In genomic region chr12:6110006-6110405, GRCh38 we compare ENCODE assay signal across 21 cellular contexts. TPM values are rescaled to one million over a fixed set of nuclear protein-coding genes. Genes with fewer than 3 reads are reported as not detected.
DNase-seq lines count a peak whose midpoint lies in the region; ATAC-seq, FAIRE-seq and TF ChIP-seq lines count a peak whose summit lies in the region.
"Had no signal": no experiment of that assay in that cellular context is flagged by ENCODE, and none has a peak within 500 bp of the region (broad histone marks: within the 10 kb centered on the region; RNA-seq: fewer than 3 reads in every experiment).

No MANE protein-coding gene starts in this region.

- H3K79me2 ChIP-seq in astrocyte (ENCODE audit: insufficient read depth, low read length) (no peaks in the 10 kb centered on the region), osteoblast (ENCODE audit: insufficient read depth, low read length) (no peaks in the 10 kb centered on the region)

- TF ChIP-seq CTCF in astrocyte (IDR thresholded peaks at IDR 0.05; ENCODE audit: insufficient read depth, low read depth, low read length) (no peak), fibroblast of the aortic adventitia (IDR thresholded peaks at IDR 0.05; ENCODE audit: insufficient read depth, low read length) (no peak), lower leg skin (IDR thresholded peaks at IDR 0.05) (no peak), osteoblast (IDR thresholded peaks at IDR 0.05; ENCODE audit: extremely low read depth, low read depth, low read length) (no peak), GM13977 (IDR thresholded peaks at IDR 0.05; ENCODE audit: extremely low read depth, insufficient read depth, missing control alignments) (no peak)

- H3K27me3 ChIP-seq in astrocyte (ENCODE audit: insufficient read depth, low read length) (no peaks in the 10 kb centered on the region), osteoblast (ENCODE audit: insufficient read depth, low read length) (no peaks in the 10 kb centered on the region)

- H3K4me1 ChIP-seq in astrocyte (ENCODE audit: insufficient read depth, low read length) (peaks cover 3% of the 10 kb centered on the region), osteoblast (ENCODE audit: insufficient read depth, low read length) (no peaks in the 10 kb centered on the region)

- H3K27ac ChIP-seq in astrocyte (ENCODE audit: low read depth, low read length) (no peak overlapping the region), osteoblast (ENCODE audit: low read depth, low read length) (no peak overlapping the region)
- H3K27ac ChIP-seq: C4-2B had no signal

- H3K9me3 ChIP-seq in astrocyte (ENCODE audit: insufficient read depth, low read depth, low read length) (no peaks in the 10 kb centered on the region), osteoblast (ENCODE audit: low read depth, low read length) (no peaks in the 10 kb centered on the region)
- H3K9me3 ChIP-seq: SK-N-SH had no signal

- no peak for ATAC-seq in GM19397 (IDR thresholded peaks at IDR 0.05; ENCODE audit: unreplicated experiment)
- ATAC-seq: GM23338 had no signal

- H3K9me3 Mint-ChIP-seq in astrocyte (ENCODE audit: unreplicated experiment): no peaks in the 10 kb centered on the region
- H3K9me3 Mint-ChIP-seq: GM23338 had no signal

- in situ Hi-C loops in GM13977 (cut with MboI; ENCODE audit: low pct_unique_long_range_greater_than_20kb, low sequenced_read_pairs, unreplicated experiment): no loop called here

- peak; percentile 74 for DNase-seq in M059J (ENCODE audit: low read depth)
- DNase-seq in astrocyte (ENCODE audit: low read depth): peak; percentile 36
- DNase-seq in fibroblast of the aortic adventitia (ENCODE audit: low read depth): peak; percentile 51
- DNase-seq in lower leg skin (ENCODE audit: low spot score in 2 of 2): no peak
- DNase-seq in osteoblast (ENCODE audit: insufficient read length, low spot score, missing footprints): no peak
- DNase-seq in GM13977 (ENCODE audit: low spot score): no peak
- DNase-seq: AML-193; DMS79 treated with DMSO at 0.1 percent for 48 hours; HCEC 1CT; KBM-7; NCI-H1436; NCI-H2029 treated with DMSO at 0.1 percent for 48 hours; NCI-H2171; NCI-H446; NCI-H69; NK-92 treated with Interleukin-12 subunit alpha and Interleukin-12 subunit beta, amount 100 ng/mL, for 24 hours; Right ventricle myocardium superior; SK-N-SH had no signal

- peaks cover 2% of the 10 kb centered on the region for H3K36me3 Mint-ChIP-seq in astrocyte (ENCODE audit: low read depth, unreplicated experiment)

- H3K4me3 ChIP-seq in astrocyte (ENCODE audit: insufficient read depth, low read depth, low read length) (no peak overlapping the region), fibroblast of the aortic adventitia (ENCODE audit: low read depth, low read length) (no peak overlapping the region), lower leg skin (ENCODE audit: low read depth, poor library complexity, severe bottlenecking) (no peak overlapping the region), osteoblast (ENCODE audit: insufficient read depth, low read length) (no peak overlapping the region)
- H3K4me3 ChIP-seq: GM23338 had no signal

- no peak overlapping the region for H3K4me3 Mint-ChIP-seq in astrocyte (ENCODE audit: unreplicated experiment)
- H3K4me3 Mint-ChIP-seq: GM23338 had no signal

- no peak overlapping the region for H3K4me2 ChIP-seq in astrocyte (ENCODE audit: low read length)
- H3K4me2 ChIP-seq in osteoblast (ENCODE audit: insufficient read depth, low read length): no peak overlapping the region
- H3K4me2 ChIP-seq: GM23338, SK-N-SH had no signal

- intact Hi-C loops in lower leg skin (cut with DNase I; ENCODE audit: low total_unique reads): no loop called here

- H3K27ac Mint-ChIP-seq in astrocyte (ENCODE audit: unreplicated experiment): no peak overlapping the region
- H3K27ac Mint-ChIP-seq: GM23338 had no signal

- no peaks in the 10 kb centered on the region for H4K20me1 ChIP-seq in astrocyte (ENCODE audit: insufficient read depth, low read length)
- H4K20me1 ChIP-seq in osteoblast (ENCODE audit: insufficient read depth, low read length): no peaks in the 10 kb centered on the region

- no peaks in the 10 kb centered on the region for H3K36me3 ChIP-seq in astrocyte (ENCODE audit: insufficient read depth, low read length)
- H3K36me3 ChIP-seq in osteoblast (ENCODE audit: insufficient read depth, low read length): no peaks in the 10 kb centered on the region

- FAIRE-seq in astrocyte (lab: Jason Lieb, UNC): no peak

- H3K27me3 Mint-ChIP-seq in astrocyte (ENCODE audit: low read depth, unreplicated experiment): no peaks in the 10 kb centered on the region

- no peak for TF ChIP-seq POLR2A in lower leg skin (IDR thresholded peaks at IDR 0.05)

- 96% methylated on average over 4 of the region's 4 CpGs for WGBS in lower leg skin, 2 donors

- no peaks in the 10 kb centered on the region for H3K4me1 Mint-ChIP-seq in astrocyte (ENCODE audit: low read depth, unreplicated experiment)
- H3K4me1 Mint-ChIP-seq: GM23338 had no signal

- no peak overlapping the region for H3K9ac ChIP-seq in astrocyte (ENCODE audit: low read length)
- H3K9ac ChIP-seq: SK-N-SH had no signal

- H2AFZ ChIP-seq in astrocyte (ENCODE audit: low read depth, low read length): no peak overlapping the region
- H2AFZ ChIP-seq in osteoblast (ENCODE audit: low read length): no peak overlapping the region
- H2AFZ ChIP-seq: GM23338 had no signal

RNA-seq across cellular contexts. Expression of gene VWF, which starts 14.5 kb away (rescaled TPM):
- 0.05 TPM in 1 of 2 replicates, not detected in the other for total RNA-seq in M059J (2014; rRNA removed; shearing (Covaris generic))
- 0.23 and 0.82 TPM in 2 replicates for total RNA-seq in astrocyte
- total RNA-seq in fibroblast of the aortic adventitia (ENCODE audit: low replicate concordance): 1.4 and 4.5 TPM in 2 replicates
- total RNA-seq in lower leg skin: 100 to 1,000 TPM in 1 of 4 donors, 10 to 100 TPM in 3; 34.3 to 107 (median 50.3) TPM
- total RNA-seq in osteoblast: 0.29 and 0.72 TPM in 2 replicates

Comparison
In these comparisons a context has a peak if more than half of its experiments do, and no peak if none do; other contexts are left out.
1. DNase-seq: peak in M059J (single experiment), astrocyte (single experiment) and fibroblast of the aortic adventitia (single experiment); none in lower leg skin (0 of 2), osteoblast (single experiment) and GM13977 (single experiment).